ENCODE assay signal across 17 cellular contexts in genomic region chr3:64133991-64134390, GRCh38.
A peak's percentile ranks its signal among the peaks of the same experiment; 100 is the strongest.
DNase-seq lines count a peak whose midpoint lies in the region; ATAC-seq and TF ChIP-seq lines count a peak whose summit lies in the region.
"Had no signal": no experiment of that assay in that cellular context is flagged by ENCODE, and none has a peak within 500 bp of the region (broad histone marks: within the 10 kb centered on the region; RNA-seq: fewer than 3 reads in every experiment).

No MANE protein-coding gene starts in this region.

- CTCF ChIA-PET in RWPE1 (lab: Yijun Ruan, JAX): no interaction called here

- H3K4me1 ChIP-seq in esophagus muscularis mucosa (peaks cover 4 to 68% (median 64%) of the 10 kb centered on the region in 4 donors), stomach smooth muscle (ENCODE audit: control insufficient read depth, insufficient read depth, low read length) (peaks cover 31% of the 10 kb centered on the region)

- peaks cover 85% of the 10 kb centered on the region for H3K4me1 Mint-ChIP-seq in nephron progenitor cell

- no peak overlapping the region for H3K4me3 Mint-ChIP-seq in nephron progenitor cell
- H3K4me3 Mint-ChIP-seq: CD8-positive, alpha-beta T cell had no signal

- peaks cover 24% of the 10 kb centered on the region for H3K36me3 Mint-ChIP-seq in nephron progenitor cell (ENCODE audit: low read depth)
- H3K36me3 Mint-ChIP-seq: CD8-positive, alpha-beta T cell had no signal

- no peak for ATAC-seq in GM18498 (IDR thresholded peaks at IDR 0.05; ENCODE audit: unreplicated experiment)
- ATAC-seq: A549; CD8-positive, alpha-beta T cell; HCT116 had no signal

- peak overlapping the region; percentile 43 for H3K27ac Mint-ChIP-seq in nephron progenitor cell
- H3K27ac Mint-ChIP-seq: CD8-positive, alpha-beta T cell had no signal

- H3K36me3 ChIP-seq in esophagus muscularis mucosa: peaks cover 0 to 22% (median 0%) of the 10 kb centered on the region in 4 donors
- peaks cover 12 to 15% of the 10 kb centered on the region in 2 donors for H3K36me3 ChIP-seq in stomach smooth muscle (ENCODE audit: control insufficient read depth in 2 of 2, insufficient read depth in 2 of 2, low read length in 2 of 2)
- H3K36me3 ChIP-seq: BE2C had no signal

- no peak for TF ChIP-seq EP300 in esophagus muscularis mucosa (IDR thresholded peaks at IDR 0.05)

- TF ChIP-seq POLR2A in esophagus muscularis mucosa (IDR thresholded peaks at IDR 0.05; ENCODE audit: low read depth): no peak

- H3K27me3 Mint-ChIP-seq in nephron progenitor cell (ENCODE audit: low read depth, poor library complexity): no peaks in the 10 kb centered on the region

- no peaks in the 10 kb centered on the region for H3K9me3 Mint-ChIP-seq in nephron progenitor cell
- H3K9me3 Mint-ChIP-seq: CD8-positive, alpha-beta T cell had no signal

- intact Hi-C loops in esophagus muscularis mucosa (cut with DNase I) (no loop called here), posterior vena cava (cut with DNase I) (no loop called here)

- H3K4me3 ChIP-seq in esophagus muscularis mucosa (no peak overlapping the region), stomach smooth muscle (ENCODE audit: low read length in 2 of 2) (no peak overlapping the region)
- H3K4me3 ChIP-seq: A549, GM23248 had no signal

- H3K27me3 ChIP-seq in esophagus muscularis mucosa: no peaks in the 10 kb centered on the region
- no peaks in the 10 kb centered on the region for H3K27me3 ChIP-seq in stomach smooth muscle (ENCODE audit: control insufficient read depth in 1 of 2, insufficient read depth in 2 of 2, low read length in 2 of 2)
- H3K27me3 ChIP-seq: BE2C had no signal

- POLR2A ChIA-PET in RWPE1 (lab: Yijun Ruan, JAX; ENCODE audit: low non-redundant PET): no interaction called here

- H3K9ac ChIP-seq in stomach smooth muscle (ENCODE audit: low read length in 2 of 2): no peak overlapping the region
- H3K9ac ChIP-seq: GM23248 had no signal

- H3K27ac ChIP-seq in esophagus muscularis mucosa (replicated peaks in 1 of 4): peak overlapping the region; percentile 30 to 67 (median 49)
- H3K27ac ChIP-seq in stomach smooth muscle (ENCODE audit: low read length): peak overlapping the region; percentile 46
- no peak overlapping the region for H3K27ac ChIP-seq in RWPE1
- H3K27ac ChIP-seq: C4-2B, GM23248, HL-60 had no signal

- H3K9me3 ChIP-seq in esophagus muscularis mucosa: no peaks in the 10 kb centered on the region
- no peaks in the 10 kb centered on the region for H3K9me3 ChIP-seq in stomach smooth muscle (ENCODE audit: control insufficient read depth in 2 of 2, low read length in 2 of 2)
- H3K9me3 ChIP-seq: A549, BE2C had no signal

- WGBS in esophagus muscularis mucosa: 81% methylated on average over 6 of the region's 6 CpGs

- DNase-seq in amniotic epithelial cell (ENCODE audit: low read depth): peak; percentile 58
- DNase-seq in esophagus muscularis mucosa (ENCODE audit: extremely low spot score): no peak
- DNase-seq in nephron progenitor cell: no peak
- DNase-seq in activated CD4-positive, alpha-beta T cell treated with anti-CD3 and anti-CD28 coated beads, Interleukin-2, amount 50 U/mL, for 48 hours: no peak
- DNase-seq in RWPE1 (ENCODE audit: low spot score): no peak
- DNase-seq in posterior vena cava (ENCODE audit: low spot score): no peak
- DNase-seq: CD8-positive, alpha-beta T cell; COR-L47; DMS53; GM23248 had no signal

- TF ChIP-seq CTCF in esophagus muscularis mucosa (IDR thresholded peaks at IDR 0.05): no peak
- no peak for TF ChIP-seq CTCF in nephron progenitor cell (IDR thresholded peaks at IDR 0.05)
- TF ChIP-seq CTCF in RWPE1 (conservative IDR thresholded peaks at IDR 0.05; ENCODE audit: low read depth): no peak
